ENCODE assay signal across 8 cellular contexts in genomic region chr14:75303415-75303814, GRCh38. TPM values are rescaled to one million over a fixed set of nuclear protein-coding genes. Genes with fewer than 3 reads are reported as not detected.
DNase-seq lines count a peak whose midpoint lies in the region; ATAC-seq and TF ChIP-seq lines count a peak whose summit lies in the region.

No MANE protein-coding gene starts in this region.

- H3K27me3 Mint-ChIP-seq in HFFc6 (ENCODE audit: insufficient read depth): no peaks in the 10 kb centered on the region; the same call in 1 of the 2 replicates
- no peaks in the 10 kb centered on the region for H3K27me3 Mint-ChIP-seq in dendritic cell treated with granulocyte-macrophage colony-stimulating factor and Interleukin-4, amounts not matched to agents 40 ng/mL and 50 ng/mL, for 4 days
- H3K27me3 Mint-ChIP-seq in stimulated activated memory B cell treated with anti-CD40 and anti-IgM and Interleukin-4, amounts not matched to agents 10 μg/mL and 1 μg/mL and 100 μg/mL, for 72 hours: no peaks in the 10 kb centered on the region

- H3K4me3 Mint-ChIP-seq in HFFc6: 0 out of 2 replicates have a peak overlapping the region, but pooled peaks have one; percentile 1
- H3K4me3 Mint-ChIP-seq in dendritic cell treated with granulocyte-macrophage colony-stimulating factor and Interleukin-4, amounts not matched to agents 40 ng/mL and 50 ng/mL, for 4 days: peak overlapping the region; percentile 9
- H3K4me3 Mint-ChIP-seq in stimulated activated memory B cell treated with anti-CD40 and anti-IgM and Interleukin-4, amounts not matched to agents 10 μg/mL and 1 μg/mL and 100 μg/mL, for 72 hours: no peak overlapping the region

- no peaks in the 10 kb centered on the region for H3K36me3 Mint-ChIP-seq in HFFc6 (ENCODE audit: low read depth)
- H3K36me3 Mint-ChIP-seq in dendritic cell treated with granulocyte-macrophage colony-stimulating factor and Interleukin-4, amounts not matched to agents 40 ng/mL and 50 ng/mL, for 4 days (ENCODE audit: low read depth): no peaks in the 10 kb centered on the region
- H3K36me3 Mint-ChIP-seq in stimulated activated memory B cell treated with anti-CD40 and anti-IgM and Interleukin-4, amounts not matched to agents 10 μg/mL and 1 μg/mL and 100 μg/mL, for 72 hours: no peaks in the 10 kb centered on the region

- H3K4me3 ChIP-seq in lower leg skin (ENCODE audit: low read depth, poor library complexity, severe bottlenecking): no peak overlapping the region

- no peak overlapping the region for H3K27ac Mint-ChIP-seq in HFFc6
- peak overlapping the region; percentile 84 for H3K27ac Mint-ChIP-seq in dendritic cell treated with granulocyte-macrophage colony-stimulating factor and Interleukin-4, amounts not matched to agents 40 ng/mL and 50 ng/mL, for 4 days
- H3K27ac Mint-ChIP-seq in stimulated activated memory B cell treated with anti-CD40 and anti-IgM and Interleukin-4, amounts not matched to agents 10 μg/mL and 1 μg/mL and 100 μg/mL, for 72 hours: peak overlapping the region; percentile 35

- DNase-seq in CD1c-positive myeloid dendritic cell (ENCODE audit: extremely low spot score) (peak; percentile 92), HFFc6 (peak; percentile 58), NCI-H524 treated with DMSO at 0.1 percent for 48 hours (lab: John Stamatoyannopoulos, UW) (peak; percentile 41), lower leg skin (ENCODE audit: low spot score in 2 of 2) (peak; percentile 76 to 94)
- peak; percentile 52 for DNase-seq in activated CD4-positive, CD25-positive, alpha-beta regulatory T cell treated with anti-CD3 and anti-CD28 coated beads, Interleukin-2, amount 50 U/mL, for 72 hours

- ATAC-seq in stimulated activated memory B cell treated with anti-CD40 and anti-IgM and Interleukin-4, amounts not matched to agents 10 μg/mL and 1 μg/mL and 100 μg/mL, for 72 hours: peak; percentile 65
- no peak for ATAC-seq in GM18870 (IDR thresholded peaks at IDR 0.05; ENCODE audit: unreplicated experiment)

- WGBS in lower leg skin, 2 donors: 21% methylated on average over 14 of the region's 14 CpGs

- TF ChIP-seq POLR2A in lower leg skin (IDR thresholded peaks at IDR 0.05): no peak

- H3K9me3 Mint-ChIP-seq in HFFc6: no peaks in the 10 kb centered on the region
- no peaks in the 10 kb centered on the region for H3K9me3 Mint-ChIP-seq in dendritic cell treated with granulocyte-macrophage colony-stimulating factor and Interleukin-4, amounts not matched to agents 40 ng/mL and 50 ng/mL, for 4 days
- H3K9me3 Mint-ChIP-seq in stimulated activated memory B cell treated with anti-CD40 and anti-IgM and Interleukin-4, amounts not matched to agents 10 μg/mL and 1 μg/mL and 100 μg/mL, for 72 hours: no peaks in the 10 kb centered on the region

- intact Hi-C loops in dendritic cell treated with granulocyte-macrophage colony-stimulating factor and Interleukin-4, amounts not matched to agents 40 ng/mL and 50 ng/mL, for 4 days (cut with micrococcal nuclease): loop anchor here (1.0 to 10.0 kb wide), 2 partner anchors 151 to 171 kb away; no protein-coding TSS in a partner anchor
- intact Hi-C loops in lower leg skin (cut with DNase I; ENCODE audit: low total_unique reads): loop anchor here (2.0 kb wide), 1 partner anchor 171 kb away; no protein-coding TSS in a partner anchor

- TF ChIP-seq CTCF in HFFc6 (IDR thresholded peaks at IDR 0.05) (peak; percentile 95), lower leg skin (IDR thresholded peaks at IDR 0.05) (peak in 1 of 3 donors; percentile 86)

- H3K4me1 Mint-ChIP-seq in HFFc6 (ENCODE audit: low read depth): peaks cover 6% of the 10 kb centered on the region
- H3K4me1 Mint-ChIP-seq in dendritic cell treated with granulocyte-macrophage colony-stimulating factor and Interleukin-4, amounts not matched to agents 40 ng/mL and 50 ng/mL, for 4 days (ENCODE audit: low read depth): peaks cover 58% of the 10 kb centered on the region
- H3K4me1 Mint-ChIP-seq in stimulated activated memory B cell treated with anti-CD40 and anti-IgM and Interleukin-4, amounts not matched to agents 10 μg/mL and 1 μg/mL and 100 μg/mL, for 72 hours: peaks cover 28% of the 10 kb centered on the region

RNA-seq across cellular contexts. Expression of gene FOS, which starts 24.8 kb away (rescaled TPM):
- 100 to 1,000 TPM; 118 to 368 (median 342) TPM for total RNA-seq in HFFc6 (2021; fragmentation: NEBNext Ultra II Directional; extraction: Animal tissue kit (Norgen Biotek cat#: 25700))
- total RNA-seq in lower leg skin: 100 to 1,000 TPM; 154 to 448 (median 330) TPM

Comparison
In these comparisons a context has a peak if more than half of its experiments do, and no peak if none do; other contexts are left out.
1. DNase-seq: peak in every context shown above with its lines; median percentile 92 in CD1c-positive myeloid dendritic cell; 85 in lower leg skin; 58 in HFFc6; 52 in activated CD4-positive, CD25-positive, alpha-beta regulatory T cell treated with anti-CD3 and anti-CD28 coated beads, Interleukin-2, amount 50 U/mL, for 72 hours; 41 in NCI-H524 treated with DMSO at 0.1 percent for 48 hours.